ENCODE assay signal across 8 cellular contexts in genomic region chr11:9250139-9250582, GRCh38. TPM values are rescaled to one million over a fixed set of nuclear protein-coding genes. Genes with fewer than 3 reads are reported as not detected.
DNase-seq lines count a peak whose midpoint lies in the region; ATAC-seq and TF ChIP-seq lines count a peak whose summit lies in the region.

No MANE protein-coding gene starts in this region.

- intact Hi-C loops in ovary (cut with DNase I), result no loop called here

- no peak overlapping the region for H4K5ac ChIP-seq in H9 (ENCODE audit: insufficient read length, low read depth, low read length)

- H3K14ac ChIP-seq in H9 (ENCODE audit: insufficient read depth, low read length), result no peak overlapping the region

- no peak overlapping the region for H3K4me3 Mint-ChIP-seq in H9
- H3K4me3 Mint-ChIP-seq in effector memory CD8-positive, alpha-beta T cell, result peak overlapping the region; percentile 43 to 48

- H2BK12ac ChIP-seq in H9 (ENCODE audit: insufficient read length, low read depth, low read length), result no peak overlapping the region

- H3K27ac ChIP-seq in H9 (ENCODE audit: insufficient read length, low read depth, low read length) (no peak overlapping the region), ovary (no peak overlapping the region), GM23248 (no peak overlapping the region)

- H3K4me3 ChIP-seq in ovary, result no peak overlapping the region
- H3K4me3 ChIP-seq in GM23248, result no peak overlapping the region

- peak; percentile 65 for ATAC-seq in GM18861 (IDR thresholded peaks at IDR 0.05; ENCODE audit: unreplicated experiment)
- ATAC-seq in effector memory CD8-positive, alpha-beta T cell (replicated peaks), result peak; percentile 92

- no peaks in the 10 kb centered on the region for H3K9me3 Mint-ChIP-seq in H9
- H3K9me3 Mint-ChIP-seq in effector memory CD8-positive, alpha-beta T cell, result no peaks in the 10 kb centered on the region

- H3K9me3 ChIP-seq in H9 (ENCODE audit: control insufficient read depth, low read depth, low read length) (no peaks in the 10 kb centered on the region), ovary (no peaks in the 10 kb centered on the region), GM23248 (ENCODE audit: low read depth) (no peaks in the 10 kb centered on the region)

- H3F3A ChIP-seq in GM23248 (ENCODE audit: insufficient read depth), result 0 out of 2 replicates have a peak, but pooled peaks cover 6% of the 10 kb centered on the region

- no peak overlapping the region for H2BK20ac ChIP-seq in H9 (ENCODE audit: low read depth, low read length, poor library complexity, severe bottlenecking)

- no peak for TF ChIP-seq EP300 in ovary (IDR thresholded peaks at IDR 0.05)

- H3K36me3 ChIP-seq in ovary (no peaks in the 10 kb centered on the region), GM23248 (ENCODE audit: low read depth) (0 out of 2 replicates have a peak, but pooled peaks cover 1% of the 10 kb centered on the region)

- H2AFZ ChIP-seq in H9 (ENCODE audit: low read length), result no peak overlapping the region
- H2AFZ ChIP-seq in GM23248, result no peak overlapping the region

- no peak overlapping the region for H4K8ac ChIP-seq in H9 (replicated peaks; ENCODE audit: insufficient read length, low read depth, low read length)

- in situ Hi-C loops in G401 (cut with HindIII; ENCODE audit: low sequenced_read_pairs), result no loop called here
- in situ Hi-C loops in GM23248 (cut with MboI), result no loop called here

- H3K9me2 ChIP-seq in GM23248 (ENCODE audit: insufficient read depth), result no peaks in the 10 kb centered on the region

- TF ChIP-seq POLR2A in ovary (IDR thresholded peaks at IDR 0.05), result no peak

- no peak overlapping the region for H2BK5ac ChIP-seq in H9 (ENCODE audit: insufficient read length, low read length)

- H2BK120ac ChIP-seq in H9 (ENCODE audit: low read depth, low read length, poor library complexity, severe bottlenecking), result no peak overlapping the region

- no peak overlapping the region for H3T11ph ChIP-seq in H9 (ENCODE audit: low read length)

- no peak for TF ChIP-seq CTCF in H9 (conservative IDR thresholded peaks at IDR 0.05)
- TF ChIP-seq CTCF in ovary (IDR thresholded peaks at IDR 0.05), result no peak

- H4K20me1 ChIP-seq in H9 (ENCODE audit: control insufficient read depth, insufficient read depth, insufficient read length), result no peaks in the 10 kb centered on the region
- peaks cover 18% of the 10 kb centered on the region; the same call in 1 of the 2 replicates for H4K20me1 ChIP-seq in GM23248 (ENCODE audit: insufficient read depth)

- H3K18ac ChIP-seq in H9 (ENCODE audit: insufficient read length, low read depth, low read length), result no peak overlapping the region

- H3K4me2 ChIP-seq in H9 (ENCODE audit: insufficient read depth, insufficient read length, low read length) (no peak overlapping the region), GM23248 (ENCODE audit: unreplicated experiment) (no peak overlapping the region)

- H2BK15ac ChIP-seq in H9 (ENCODE audit: low read depth, low read length), result no peak overlapping the region

- H3K23ac ChIP-seq in H9 (ENCODE audit: insufficient read length, low read depth, low read length), result no peak overlapping the region

- no peaks in the 10 kb centered on the region for H3K23me2 ChIP-seq in H9 (ENCODE audit: insufficient read length, low read depth, low read length, poor library complexity, severe bottlenecking)

- H3K27me3 Mint-ChIP-seq in H9 (ENCODE audit: low read depth), result no peaks in the 10 kb centered on the region
- no peaks in the 10 kb centered on the region for H3K27me3 Mint-ChIP-seq in effector memory CD8-positive, alpha-beta T cell

- H3K56ac ChIP-seq in H9 (ENCODE audit: insufficient read length, low read depth, low read length), result no peak overlapping the region

- H4K91ac ChIP-seq in H9 (ENCODE audit: insufficient read length, low read depth, low read length), result no peak overlapping the region

- no peak overlapping the region for H2AK5ac ChIP-seq in H9 (ENCODE audit: insufficient read length, low read length)

- H3K4me1 ChIP-seq in H9 (ENCODE audit: insufficient read depth, low read length), result no peaks in the 10 kb centered on the region
- no peaks in the 10 kb centered on the region for H3K4me1 ChIP-seq in ovary (ENCODE audit: insufficient read depth)
- H3K4me1 ChIP-seq in GM23248 (ENCODE audit: insufficient read depth), result peaks cover 10% of the 10 kb centered on the region

- no peak overlapping the region for H3K4ac ChIP-seq in H9 (ENCODE audit: low read depth, low read length)

- peak overlapping the region in 2 of 3 experiments; percentile 90 to 92; a peak in 5 of 7 replicates for H3K27ac Mint-ChIP-seq in H9
- H3K27ac Mint-ChIP-seq in effector memory CD8-positive, alpha-beta T cell, result peak overlapping the region in 1 of 2 donors; percentile 9

- H3K9ac ChIP-seq in H9 (ENCODE audit: extremely low read depth, insufficient read length, low read length), result no peak overlapping the region
- H3K9ac ChIP-seq in GM23248, result no peak overlapping the region

- H3K27me3 ChIP-seq in H9 (ENCODE audit: insufficient read depth, low read length) (no peaks in the 10 kb centered on the region), ovary (no peaks in the 10 kb centered on the region), GM23248 (replicated peaks; ENCODE audit: insufficient read depth) (no peaks in the 10 kb centered on the region)

- peaks cover 2% of the 10 kb centered on the region for H3K79me1 ChIP-seq in H9 (ENCODE audit: insufficient read depth, low read depth, low read length, poor library complexity, severe bottlenecking)

- no CpG with 5 or more reads among the region's 2 CpGs for WGBS in H9 (ENCODE audit: extremely low coverage, insufficient read length, low lambda C conversion rate)
- 33 to 37% (median 34%) methylated on average over 2 of the region's 2 CpGs for WGBS in ovary, 3 donors
- 70 to 80% methylated on average over 2 of the region's 2 CpGs for WGBS in GM23248 (ENCODE audit: low coverage in 1 of 2, low lambda C conversion rate in 2 of 2, missing lambda C conversion rate in 2 of 2), 2 experiments

- peaks cover 11% of the 10 kb centered on the region; the same call in 1 of the 2 replicates for H3K79me2 ChIP-seq in H9 (ENCODE audit: insufficient read depth, low read length)
- H3K79me2 ChIP-seq in GM23248 (ENCODE audit: insufficient read depth), result peaks cover 100% of the 10 kb centered on the region

- peaks cover 17 to 22% of the 10 kb centered on the region in 2 experiments for H3K4me1 Mint-ChIP-seq in H9
- peaks cover 9 to 12% of the 10 kb centered on the region in 2 donors for H3K4me1 Mint-ChIP-seq in effector memory CD8-positive, alpha-beta T cell (ENCODE audit: low read depth in 2 of 2)

- H3K36me3 Mint-ChIP-seq in H9 (ENCODE audit: insufficient read depth in 1 of 3, low read depth in 3 of 3), result peaks cover 0 to 18% (median 5%) of the 10 kb centered on the region in 3 experiments; a peak in 6 of 7 replicates
- H3K36me3 Mint-ChIP-seq in effector memory CD8-positive, alpha-beta T cell (ENCODE audit: insufficient read depth), result peaks cover 19% of the 10 kb centered on the region

- no peak for DNase-seq in H9
- peak; percentile 86 for DNase-seq in OCI-M1 (lab: John Stamatoyannopoulos, UW)
- no peak for DNase-seq in effector memory CD8-positive, alpha-beta T cell
- no peak for DNase-seq in G401 (ENCODE audit: low spot score)
- DNase-seq in nucleus accumbens (lab: John Stamatoyannopoulos, UW), result no peak
- DNase-seq in ovary, result no peak
- no peak for DNase-seq in GM23248

RNA-seq across cellular contexts. Expression of gene DENND5A, which starts 15.0 kb away (rescaled TPM):
- 57.6 and 59.6 TPM in 2 replicates for total RNA-seq in H9 (2021)
- 60.9 and 72.0 TPM in 2 replicates for total RNA-seq in G401 (2014; rRNA removed; shearing (Covaris generic))
- total RNA-seq in ovary, result 10 to 100 TPM; 48.6 to 73.7 (median 66.6) TPM
- polyA plus RNA-seq in ovary, result 100 to 1,000 TPM in 1 of 2 donors, 10 to 100 TPM in 1; 44.2 to 122 TPM
- 113 and 127 TPM in 2 replicates for total RNA-seq in GM23248 (2014; rRNA removed; shearing (Covaris generic))
- polyA plus RNA-seq in GM23248 (2016; fragmentation: Nextera tagmentation; extraction: Ambion mirVana), result 24.9 and 28.4 TPM in 2 replicates

Comparison
In these comparisons a context has a peak if more than half of its experiments do, and no peak if none do; other contexts are left out.
1. H3K4me3 Mint-ChIP-seq: peak in effector memory CD8-positive, alpha-beta T cell (2 of 2); none in H9 (0 of 2).